Comparison of ENCODE assay signal across 16 cellular contexts in genomic region chr10:49508249-49508648, GRCh38. TPM values are rescaled to one million over a fixed set of nuclear protein-coding genes. Genes with fewer than 3 reads are reported as not detected.
DNase-seq lines count a peak whose midpoint lies in the region; ATAC-seq and TF ChIP-seq lines count a peak whose summit lies in the region.
"Had no signal": no experiment of that assay in that cellular context is flagged by ENCODE, and none has a peak within 500 bp of the region (broad histone marks: within the 10 kb centered on the region; RNA-seq: fewer than 3 reads in every experiment).

No MANE protein-coding gene starts in this region.

- no peaks in the 10 kb centered on the region for H3K4me1 ChIP-seq in foreskin keratinocyte
- H3K4me1 ChIP-seq in gastroesophageal sphincter: peaks cover 0 to 17% (median 2%) of the 10 kb centered on the region in 3 donors
- H3K4me1 ChIP-seq: parathyroid adenoma, upper lobe of left lung had no signal

- H3K9me3 Mint-ChIP-seq in activated CD4-positive, alpha-beta T cell treated with anti-CD3 and anti-CD28 coated beads, Interleukin-2, amount 10 ng/mL, durations not matched to agents 7 days and 5 days: no peaks in the 10 kb centered on the region
- no peaks in the 10 kb centered on the region for H3K9me3 Mint-ChIP-seq in activated CD8-positive, alpha-beta T cell treated with anti-CD3 and anti-CD28 coated beads for 36 hours
- no peaks in the 10 kb centered on the region for H3K9me3 Mint-ChIP-seq in natural killer cell
- H3K9me3 Mint-ChIP-seq: GM23338 had no signal

- H3K9me3 ChIP-seq in gastroesophageal sphincter: no peaks in the 10 kb centered on the region
- H3K9me3 ChIP-seq: upper lobe of left lung had no signal

- POLR2A ChIA-PET in activated CD4-positive, alpha-beta T cell treated with anti-CD3 and anti-CD28 coated beads, Interleukin-2, amount 10 ng/mL, durations not matched to agents 7 days and 5 days (lab: Charles Lee): no interaction called here
- POLR2A ChIA-PET in activated CD8-positive, alpha-beta T cell treated with anti-CD3 and anti-CD28 coated beads for 36 hours (lab: Charles Lee): interaction anchor here (1.3 kb wide), 1 partner anchor 11 kb away, joined by 7 read pairs; no protein-coding TSS in a partner anchor

- TF ChIP-seq EP300 in gastroesophageal sphincter (IDR thresholded peaks at IDR 0.05): no peak

- no peak overlapping the region for H3K4me3 ChIP-seq in gastroesophageal sphincter
- H3K4me3 ChIP-seq: GM23338, upper lobe of left lung had no signal

- peaks cover 25% of the 10 kb centered on the region for H3K4me1 Mint-ChIP-seq in activated CD4-positive, alpha-beta T cell treated with anti-CD3 and anti-CD28 coated beads, Interleukin-2, amount 10 ng/mL, durations not matched to agents 7 days and 5 days
- peaks cover 24% of the 10 kb centered on the region for H3K4me1 Mint-ChIP-seq in activated CD8-positive, alpha-beta T cell treated with anti-CD3 and anti-CD28 coated beads for 36 hours (ENCODE audit: low read depth)
- peaks cover 26 to 37% of the 10 kb centered on the region in 2 donors for H3K4me1 Mint-ChIP-seq in natural killer cell

- peak; percentile 48 for ATAC-seq in GM21825 (IDR thresholded peaks at IDR 0.05; ENCODE audit: unreplicated experiment)
- peak; percentile 86 for ATAC-seq in activated CD8-positive, alpha-beta T cell treated with anti-CD3 and anti-CD28 coated beads for 36 hours
- peak; percentile 66 to 83 (median 74) for ATAC-seq in natural killer cell
- ATAC-seq in HG03460 (IDR thresholded peaks at IDR 0.05; ENCODE audit: unreplicated experiment): no peak
- ATAC-seq in foreskin keratinocyte: no peak
- ATAC-seq in gastroesophageal sphincter: no peak
- ATAC-seq: GM23338 had no signal

- H3K27me3 Mint-ChIP-seq in activated CD4-positive, alpha-beta T cell treated with anti-CD3 and anti-CD28 coated beads, Interleukin-2, amount 10 ng/mL, durations not matched to agents 7 days and 5 days: peaks cover 21% of the 10 kb centered on the region
- peaks cover 22% of the 10 kb centered on the region for H3K27me3 Mint-ChIP-seq in activated CD8-positive, alpha-beta T cell treated with anti-CD3 and anti-CD28 coated beads for 36 hours
- no peaks in the 10 kb centered on the region for H3K27me3 Mint-ChIP-seq in natural killer cell (ENCODE audit: low read depth in 2 of 2)

- H3K27me3 ChIP-seq in foreskin keratinocyte (no peaks in the 10 kb centered on the region), gastroesophageal sphincter (no peaks in the 10 kb centered on the region)
- H3K27me3 ChIP-seq: upper lobe of left lung had no signal

- no peak for TF ChIP-seq POLR2A in gastroesophageal sphincter (IDR thresholded peaks at IDR 0.05)

- H3K27ac Mint-ChIP-seq in activated CD4-positive, alpha-beta T cell treated with anti-CD3 and anti-CD28 coated beads, Interleukin-2, amount 10 ng/mL, durations not matched to agents 7 days and 5 days: no peak overlapping the region
- no peak overlapping the region for H3K27ac Mint-ChIP-seq in activated CD8-positive, alpha-beta T cell treated with anti-CD3 and anti-CD28 coated beads for 36 hours
- H3K27ac Mint-ChIP-seq in natural killer cell: peak overlapping the region; percentile 17 to 52
- H3K27ac Mint-ChIP-seq: GM23338 had no signal

- no peak overlapping the region for H3K27ac ChIP-seq in foreskin keratinocyte
- H3K27ac ChIP-seq in gastroesophageal sphincter: no peak overlapping the region
- H3K27ac ChIP-seq: parathyroid adenoma, upper lobe of left lung had no signal

- 30 to 44% methylated on average over 2 to 4 of the region's 4 CpGs for WGBS in gastroesophageal sphincter (ENCODE audit: low coverage in 1 of 2), 2 donors

- peaks cover 8% of the 10 kb centered on the region for H3K36me3 Mint-ChIP-seq in activated CD4-positive, alpha-beta T cell treated with anti-CD3 and anti-CD28 coated beads, Interleukin-2, amount 10 ng/mL, durations not matched to agents 7 days and 5 days (ENCODE audit: low read depth)
- peaks cover 11% of the 10 kb centered on the region for H3K36me3 Mint-ChIP-seq in activated CD8-positive, alpha-beta T cell treated with anti-CD3 and anti-CD28 coated beads for 36 hours (ENCODE audit: low read depth)
- H3K36me3 Mint-ChIP-seq in natural killer cell: peaks cover under 1% of the 10 kb centered on the region

- intact Hi-C loops in activated CD8-positive, alpha-beta T cell treated with anti-CD3 and anti-CD28 coated beads for 36 hours (cut with micrococcal nuclease): no loop called here
- intact Hi-C loops in natural killer cell (cut with micrococcal nuclease): no loop called here

- peak; percentile 63 for DNase-seq in activated CD4-positive, alpha-beta T cell treated with anti-CD3 and anti-CD28 coated beads, Interleukin-2, amount 10 ng/mL, durations not matched to agents 7 days and 5 days
- no peak for DNase-seq in activated CD4-positive, alpha-beta T cell treated with anti-CD3 and anti-CD28 coated beads for 1 hour
- DNase-seq in activated CD8-positive, alpha-beta T cell treated with anti-CD3 and anti-CD28 coated beads for 36 hours: peak; percentile 43
- DNase-seq in natural killer cell (no peak), foreskin keratinocyte (no peak)
- DNase-seq: activated CD8-positive, alpha-beta memory T cell treated with anti-CD3 and anti-CD28 coated beads for 24 hours; foreskin fibroblast; MM.1S; stimulated activated CD8-positive, alpha-beta memory T cell treated with anti-CD3 and anti-CD28 coated beads, Interleukin-4, amount 100 ng/mL, for 48 hours; SW 1271; upper lobe of left lung had no signal

- H3K36me3 ChIP-seq in gastroesophageal sphincter: peaks cover 0 to 5% of the 10 kb centered on the region in 2 donors

- no peak for TF ChIP-seq CTCF in activated CD8-positive, alpha-beta T cell treated with anti-CD3 and anti-CD28 coated beads for 36 hours (IDR thresholded peaks at IDR 0.05)
- TF ChIP-seq CTCF in natural killer cell (IDR thresholded peaks at IDR 0.05): no peak
- TF ChIP-seq CTCF in foreskin keratinocyte (conservative IDR thresholded peaks at IDR 0.05): no peak
- TF ChIP-seq CTCF in gastroesophageal sphincter (IDR thresholded peaks at IDR 0.05): no peak

- no peak overlapping the region for H3K4me3 Mint-ChIP-seq in activated CD4-positive, alpha-beta T cell treated with anti-CD3 and anti-CD28 coated beads, Interleukin-2, amount 10 ng/mL, durations not matched to agents 7 days and 5 days
- no peak overlapping the region for H3K4me3 Mint-ChIP-seq in activated CD8-positive, alpha-beta T cell treated with anti-CD3 and anti-CD28 coated beads for 36 hours
- peak overlapping the region; percentile 54 for H3K4me3 Mint-ChIP-seq in natural killer cell
- H3K4me3 Mint-ChIP-seq: GM23338 had no signal

- CTCF ChIA-PET in activated CD4-positive, alpha-beta T cell treated with anti-CD3 and anti-CD28 coated beads, Interleukin-2, amount 10 ng/mL, durations not matched to agents 7 days and 5 days (lab: Charles Lee): interaction anchor here (2.2 kb wide), 1 partner anchor 100 kb away, joined by 9 read pairs; no protein-coding TSS in a partner anchor
- CTCF ChIA-PET in activated CD8-positive, alpha-beta T cell treated with anti-CD3 and anti-CD28 coated beads for 36 hours (lab: Charles Lee): interaction anchor here (1.4 to 6.0 kb wide), 3 partner anchors 99 to 852 kb away, joined by 5 to 155 read pairs (median 6); no protein-coding TSS in a partner anchor

RNA-seq across cellular contexts. Expression of gene ERCC6, which starts 30.7 kb away (rescaled TPM):
- 10 to 100 TPM; 16.8 to 19.4 TPM for total RNA-seq in activated CD4-positive, alpha-beta T cell treated with anti-CD3 and anti-CD28 coated beads, Interleukin-2, amount 10 ng/mL, durations not matched to agents 7 days and 5 days
- 10 to 100 TPM; 19.1 to 21.8 TPM for total RNA-seq in activated CD8-positive, alpha-beta T cell treated with anti-CD3 and anti-CD28 coated beads for 36 hours
- 10 to 100 TPM; 36.4 to 54.6 (median 52.6) TPM for total RNA-seq in natural killer cell
- total RNA-seq in foreskin keratinocyte: 43.1 and 46.6 TPM in 2 replicates
- 14.4 TPM in 2 replicates for polyA plus RNA-seq in foreskin keratinocyte
- 10 to 100 TPM in 2 of 4 donors, 1 to 10 TPM in 2; 9.6 to 13.5 (median 11.0) TPM for total RNA-seq in gastroesophageal sphincter

Comparison
In these comparisons a context has a peak if more than half of its experiments do, and no peak if none do; other contexts are left out.
1. DNase-seq: peak in activated CD4-positive, alpha-beta T cell treated with anti-CD3 and anti-CD28 coated beads, Interleukin-2, amount 10 ng/mL, durations not matched to agents 7 days and 5 days (single experiment) and activated CD8-positive, alpha-beta T cell treated with anti-CD3 and anti-CD28 coated beads for 36 hours (single experiment); none in activated CD4-positive, alpha-beta T cell treated with anti-CD3 and anti-CD28 coated beads for 1 hour (single experiment), natural killer cell (single experiment) and foreskin keratinocyte (0 of 2).
2. H3K27ac Mint-ChIP-seq: peak in natural killer cell (2 of 2); none in activated CD4-positive, alpha-beta T cell treated with anti-CD3 and anti-CD28 coated beads, Interleukin-2, amount 10 ng/mL, durations not matched to agents 7 days and 5 days (single experiment) and activated CD8-positive, alpha-beta T cell treated with anti-CD3 and anti-CD28 coated beads for 36 hours (single experiment).
3. ATAC-seq: peak in GM21825 (single experiment), activated CD8-positive, alpha-beta T cell treated with anti-CD3 and anti-CD28 coated beads for 36 hours (single experiment) and natural killer cell (3 of 3); none in HG03460 (single experiment), foreskin keratinocyte (single experiment) and gastroesophageal sphincter (single experiment).